In the genomic region with DNA sequence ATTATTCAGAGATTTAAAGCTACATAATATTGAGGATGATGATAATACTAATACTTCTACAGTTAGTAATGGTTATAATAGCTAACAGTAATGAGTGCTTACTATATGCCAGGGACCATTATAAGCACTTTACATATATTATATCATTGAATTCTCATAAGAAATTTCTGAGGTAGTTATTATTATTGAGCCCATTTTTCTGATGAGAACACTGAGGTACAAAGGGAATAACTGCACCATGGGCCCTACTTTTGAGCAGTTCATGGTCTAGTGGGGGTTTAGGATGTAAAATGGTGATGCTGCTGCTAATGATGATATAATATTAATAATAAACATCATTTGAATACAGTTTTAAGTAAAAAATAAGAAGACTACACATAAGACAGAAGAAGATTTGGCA, we compare ENCODE assay signal across 1 cellular context.
TF ChIP-seq lines count a peak whose summit lies in the region.

No MANE protein-coding gene starts in this region.

TF ChIP-seq in HepG2, 621 proteins besides CTCF, POLR2A, EP300 and RAD21 (continued from another document):
- TF ChIP-seq, protein P1, sequence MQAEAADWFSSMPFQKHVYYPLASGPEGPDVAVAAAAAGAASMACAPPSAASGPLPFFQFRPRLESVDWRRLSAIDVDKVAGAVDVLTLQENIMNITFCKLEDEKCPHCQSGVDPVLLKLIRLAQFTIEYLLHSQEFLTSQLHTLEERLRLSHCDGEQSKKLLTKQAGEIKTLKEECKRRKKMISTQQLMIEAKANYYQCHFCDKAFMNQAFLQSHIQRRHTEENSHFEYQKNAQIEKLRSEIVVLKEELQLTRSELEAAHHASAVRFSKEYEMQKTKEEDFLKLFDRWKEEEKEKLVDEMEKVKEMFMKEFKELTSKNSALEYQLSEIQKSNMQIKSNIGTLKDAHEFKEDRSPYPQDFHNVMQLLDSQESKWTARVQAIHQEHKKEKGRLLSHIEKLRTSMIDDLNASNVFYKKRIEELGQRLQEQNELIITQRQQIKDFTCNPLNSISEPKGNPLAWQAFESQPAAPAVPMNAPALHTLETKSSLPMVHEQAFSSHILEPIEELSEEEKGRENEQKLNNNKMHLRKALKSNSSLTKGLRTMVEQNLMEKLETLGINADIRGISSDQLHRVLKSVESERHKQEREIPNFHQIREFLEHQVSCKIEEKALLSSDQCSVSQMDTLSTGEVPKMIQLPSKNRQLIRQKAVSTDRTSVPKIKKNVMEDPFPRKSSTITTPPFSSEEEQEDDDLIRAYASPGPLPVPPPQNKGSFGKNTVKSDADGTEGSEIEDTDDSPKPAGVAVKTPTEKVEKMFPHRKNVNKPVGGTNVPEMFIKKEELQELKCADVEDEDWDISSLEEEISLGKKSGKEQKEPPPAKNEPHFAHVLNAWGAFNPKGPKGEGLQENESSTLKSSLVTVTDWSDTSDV (CRISPR knock-in tag; IDR thresholded peaks at IDR 0.05), result no peak
TF ChIP-seq in HepG2: peak in this region for 1.
